7 cellular contexts compared by ENCODE assay signal in the genomic region with DNA sequence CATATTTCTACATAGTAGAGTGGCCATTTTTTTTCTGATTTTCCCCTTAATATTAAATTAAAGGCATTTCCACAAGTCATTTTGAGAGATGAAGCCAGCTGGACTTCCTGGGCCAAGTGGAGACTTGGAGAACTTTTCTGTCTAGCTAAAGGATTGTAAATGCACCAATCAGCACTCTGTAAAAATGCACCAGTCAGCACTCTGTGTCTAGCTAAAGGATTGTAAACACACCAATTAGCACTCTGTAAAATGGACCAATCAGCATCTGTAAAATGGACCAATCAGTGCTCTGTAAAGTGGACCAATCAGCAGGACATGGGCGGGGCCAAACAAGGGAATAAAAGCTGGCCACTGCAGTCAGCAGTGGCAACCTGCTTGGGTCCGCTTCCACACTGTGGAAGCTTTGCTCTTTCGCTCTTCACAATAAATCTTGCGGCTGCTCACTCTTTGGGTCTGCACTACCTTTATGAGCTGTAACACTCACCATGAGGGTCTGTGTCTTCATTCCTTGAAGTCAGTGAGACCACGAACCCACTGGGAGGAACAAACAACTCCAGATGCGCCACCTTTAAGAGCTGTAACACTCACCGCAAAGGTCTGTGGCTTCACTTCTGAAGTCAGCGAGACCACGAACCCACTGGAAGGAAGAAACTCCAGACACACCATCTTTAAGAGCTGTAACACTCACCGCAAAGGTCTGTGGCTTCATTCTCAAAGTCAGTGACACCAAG.
DNase-seq lines count a peak whose midpoint lies in the region.
"Not testable (repeated sequence)": the region's sequence is repeated elsewhere in the genome, so short reads cannot be mapped to it uniquely, and the experiment has no call there.

No MANE protein-coding gene starts in this region.

- DNase-seq in KBM-7 = peak; percentile 59
- DNase-seq in activated CD4-positive, CD25-positive, alpha-beta regulatory T cell treated with anti-CD3 and anti-CD28 coated beads, Interleukin-2, amount 50 U/mL, for 72 hours = peak; percentile 35
- peak; percentile 45 for DNase-seq in activated CD8-positive, alpha-beta memory T cell treated with anti-CD3 and anti-CD28 coated beads, Interleukin-2, amount 50 U/mL, for 4 hours
- DNase-seq in activated effector memory CD4-positive, alpha-beta T cell treated with Interleukin-2 at 50 U/mL for 16 hours = peak; percentile 8
- peak; percentile 53 for DNase-seq in central memory CD4-positive, alpha-beta T cell
- DNase-seq in stimulated activated CD4-positive, alpha-beta T cell treated with anti-CD3 and anti-CD28 coated beads, Interleukin-15, amount 100 ng/mL, for 24 hours = peak; percentile 51
- DNase-seq in stimulated activated CD8-positive, alpha-beta memory T cell treated with anti-CD3 and anti-CD28 coated beads, Interleukin-2, amount 100 ng/mL, for 48 hours (ENCODE audit: low read depth in 2 of 2) = peak; percentile 12 to 44

- in situ Hi-C loops in KBM-7 (cut with MboI; ENCODE audit: low pct_unique_long_range_greater_than_20kb, low sequenced_read_pairs) = not testable (repeated sequence)

Comparison
In these comparisons a context has a peak if more than half of its experiments do, and no peak if none do; other contexts are left out.
1. Peak in every context shown above with its lines: DNase-seq.
2. DNase-seq: peak in every context shown above with its lines; median percentile 59 in KBM-7; 53 in central memory CD4-positive, alpha-beta T cell; 51 in stimulated activated CD4-positive, alpha-beta T cell treated with anti-CD3 and anti-CD28 coated beads, Interleukin-15, amount 100 ng/mL, for 24 hours; 45 in activated CD8-positive, alpha-beta memory T cell treated with anti-CD3 and anti-CD28 coated beads, Interleukin-2, amount 50 U/mL, for 4 hours; 35 in activated CD4-positive, CD25-positive, alpha-beta regulatory T cell treated with anti-CD3 and anti-CD28 coated beads, Interleukin-2, amount 50 U/mL, for 72 hours; 28 in stimulated activated CD8-positive, alpha-beta memory T cell treated with anti-CD3 and anti-CD28 coated beads, Interleukin-2, amount 100 ng/mL, for 48 hours; 8 in activated effector memory CD4-positive, alpha-beta T cell treated with Interleukin-2 at 50 U/mL for 16 hours.